ENCODE assay signal across 8 cellular contexts in the genomic region with DNA sequence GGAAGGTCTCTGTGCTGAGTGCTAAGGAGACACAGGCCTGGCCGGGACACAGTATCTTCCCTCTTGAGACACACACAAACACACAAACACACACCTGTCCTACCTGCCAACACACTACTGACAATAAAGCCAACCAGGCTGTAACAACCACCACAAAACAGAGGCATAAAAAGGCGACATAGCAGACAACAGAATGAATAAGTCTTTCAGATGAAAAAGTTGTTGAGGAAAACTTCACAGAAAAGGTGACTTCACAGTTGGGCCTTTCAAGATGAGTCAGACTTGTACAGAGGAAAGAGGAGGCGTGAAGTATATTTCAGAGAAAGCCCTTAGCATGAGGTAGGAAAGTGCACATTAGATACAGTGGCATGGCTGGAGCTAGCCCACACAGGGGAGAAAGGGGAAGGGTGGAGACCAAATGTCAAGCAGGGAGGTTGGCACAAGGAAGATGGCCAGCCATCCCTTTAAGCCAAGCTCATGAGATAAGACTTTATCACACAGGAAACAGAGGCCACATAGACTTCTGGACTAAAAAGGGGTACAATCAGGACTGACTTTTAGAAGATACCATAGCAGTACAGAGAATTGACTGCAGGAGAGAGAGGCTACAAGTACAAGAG. TPM values are rescaled to one million over a fixed set of nuclear protein-coding genes. Genes with fewer than 3 reads are reported as not detected.
DNase-seq lines count a peak whose midpoint lies in the region; ATAC-seq, FAIRE-seq and TF ChIP-seq lines count a peak whose summit lies in the region.

No MANE protein-coding gene starts in this region.

- peaks cover 42% of the 10 kb centered on the region for H3K4me1 Mint-ChIP-seq in T-helper 1 cell treated with Interleukin-12 subunit alpha and Interleukin-12 subunit beta and Interleukin-4 antibody, amounts not matched to agents 30 μg/mL and 1 μg/mL, for 36 hours (ENCODE audit: low read depth)

- peaks cover 11% of the 10 kb centered on the region for H3K36me3 Mint-ChIP-seq in T-helper 1 cell treated with Interleukin-12 subunit alpha and Interleukin-12 subunit beta and Interleukin-4 antibody, amounts not matched to agents 30 μg/mL and 1 μg/mL, for 36 hours (ENCODE audit: low read depth)

- H3K27me3 Mint-ChIP-seq in T-helper 1 cell treated with Interleukin-12 subunit alpha and Interleukin-12 subunit beta and Interleukin-4 antibody, amounts not matched to agents 30 μg/mL and 1 μg/mL, for 36 hours (ENCODE audit: low read depth): no peaks in the 10 kb centered on the region

- no peak overlapping the region for H3K27ac ChIP-seq in kidney (ENCODE audit: low read depth in 2 of 2, low read length in 2 of 2)
- H3K27ac ChIP-seq in effector memory CD4-positive, alpha-beta T cell (ENCODE audit: insufficient read depth, low read length, poor library complexity, severe bottlenecking): no peak overlapping the region

- peak; percentile 96 for ATAC-seq in GM18873 (IDR thresholded peaks at IDR 0.05; ENCODE audit: low FRiP score, unreplicated experiment)
- peak; percentile 94 for ATAC-seq in HG02798 (IDR thresholded peaks at IDR 0.05; ENCODE audit: poor library complexity, unreplicated experiment)

- H3K4me3 Mint-ChIP-seq in T-helper 1 cell treated with Interleukin-12 subunit alpha and Interleukin-12 subunit beta and Interleukin-4 antibody, amounts not matched to agents 30 μg/mL and 1 μg/mL, for 36 hours: peak overlapping the region; percentile 38

- no peak overlapping the region for H3K4me3 ChIP-seq in kidney (ENCODE audit: low read length in 2 of 2)
- no peak overlapping the region for H3K4me3 ChIP-seq in effector memory CD4-positive, alpha-beta T cell (ENCODE audit: insufficient read depth, low read depth, low read length, poor library complexity, severe bottlenecking)

- H3K27ac Mint-ChIP-seq in T-helper 1 cell treated with Interleukin-12 subunit alpha and Interleukin-12 subunit beta and Interleukin-4 antibody, amounts not matched to agents 30 μg/mL and 1 μg/mL, for 36 hours: peak overlapping the region; percentile 88

- H3K9ac ChIP-seq in kidney (ENCODE audit: low read length in 2 of 2): no peak overlapping the region

- intact Hi-C loops in kidney (cut with DNase I): no loop called here

- no peak for FAIRE-seq in kidney (lab: Jason Lieb, UNC)

- DNase-seq in iris pigment epithelial cell (ENCODE audit: low read depth) (peak; percentile 68), kidney (no peak), iPS-NIHi11 (ENCODE audit: low spot score) (no peak), NOMO-1 (lab: John Stamatoyannopoulos, UW; ENCODE audit: unreplicated experiment in 2 of 2) (no peak)
- DNase-seq in effector memory CD4-positive, alpha-beta T cell: no peak

- no peak for TF ChIP-seq CTCF in kidney (IDR thresholded peaks at IDR 0.05; ENCODE audit: borderline replicate concordance, extremely low read depth, insufficient read depth)

- H3K36me3 ChIP-seq in kidney (ENCODE audit: control insufficient read depth in 1 of 2, insufficient read depth in 2 of 2, low read length in 2 of 2): no peaks in the 10 kb centered on the region
- H3K36me3 ChIP-seq in effector memory CD4-positive, alpha-beta T cell (ENCODE audit: control insufficient read depth, insufficient read depth, low read length): no peaks in the 10 kb centered on the region

- no peaks in the 10 kb centered on the region for H3K9me3 ChIP-seq in kidney (ENCODE audit: control insufficient read depth in 1 of 2, low read length in 2 of 2)
- H3K9me3 ChIP-seq in effector memory CD4-positive, alpha-beta T cell (ENCODE audit: control insufficient read depth, low read length): no peaks in the 10 kb centered on the region

- peaks cover 3% of the 10 kb centered on the region for H3K9me3 Mint-ChIP-seq in T-helper 1 cell treated with Interleukin-12 subunit alpha and Interleukin-12 subunit beta and Interleukin-4 antibody, amounts not matched to agents 30 μg/mL and 1 μg/mL, for 36 hours

- no peaks in the 10 kb centered on the region for H3K4me1 ChIP-seq in kidney (ENCODE audit: control insufficient read depth in 1 of 2, insufficient read depth in 1 of 2, low read depth in 1 of 2, low read length in 2 of 2)
- no peaks in the 10 kb centered on the region for H3K4me1 ChIP-seq in effector memory CD4-positive, alpha-beta T cell (ENCODE audit: control insufficient read depth, insufficient read depth, low read length, poor library complexity, severe bottlenecking)

- no peaks in the 10 kb centered on the region for H3K27me3 ChIP-seq in effector memory CD4-positive, alpha-beta T cell (replicated peaks; ENCODE audit: control insufficient read depth, insufficient read depth, low read length, poor library complexity, severe bottlenecking)

RNA-seq across cellular contexts. Expression of gene SLC9A7, which starts 54.0 kb away (rescaled TPM):
- total RNA-seq in kidney: 16.1 TPM
- 2.4 TPM for polyA plus RNA-seq in kidney (ENCODE audit: insufficient read depth, low read depth, low replicate concordance)
